12 cellular contexts compared by ENCODE assay signal in genomic region chr19:50500060-50500752, GRCh38. TPM values are rescaled to one million over a fixed set of nuclear protein-coding genes. Genes with fewer than 3 reads are reported as not detected.
DNase-seq lines count a peak whose midpoint lies in the region; ATAC-seq and TF ChIP-seq lines count a peak whose summit lies in the region.
"Had no signal": no experiment of that assay in that cellular context is flagged by ENCODE, and none has a peak within 500 bp of the region (broad histone marks: within the 10 kb centered on the region; RNA-seq: fewer than 3 reads in every experiment).

No MANE protein-coding gene starts in this region.

- no peaks in the 10 kb centered on the region for H3K4me1 Mint-ChIP-seq in activated CD4-positive, alpha-beta memory T cell treated with anti-CD3 and anti-CD28 coated beads for 36 hours (ENCODE audit: low read depth)
- no peaks in the 10 kb centered on the region for H3K4me1 Mint-ChIP-seq in activated CD4-positive, alpha-beta memory T cell treated with anti-CD3 and anti-CD28 coated beads, Interleukin-2, amount 10 ng/mL, durations not matched to agents 7 days and 5 days
- no peaks in the 10 kb centered on the region for H3K4me1 Mint-ChIP-seq in activated B cell treated with CpG ODN at 0.5 μM for 24 hours

- no peak overlapping the region for H3K27ac Mint-ChIP-seq in activated CD4-positive, alpha-beta memory T cell treated with anti-CD3 and anti-CD28 coated beads for 36 hours
- H3K27ac Mint-ChIP-seq in activated CD4-positive, alpha-beta memory T cell treated with anti-CD3 and anti-CD28 coated beads, Interleukin-2, amount 10 ng/mL, durations not matched to agents 7 days and 5 days: no peak overlapping the region
- no peak overlapping the region for H3K27ac Mint-ChIP-seq in activated B cell treated with CpG ODN at 0.5 μM for 24 hours

- DNase-seq in activated CD4-positive, alpha-beta memory T cell treated with anti-CD3 and anti-CD28 coated beads for 36 hours: peak; percentile 23
- DNase-seq in activated CD4-positive, alpha-beta memory T cell treated with anti-CD3 and anti-CD28 coated beads, Interleukin-2, amount 10 ng/mL, durations not matched to agents 7 days and 5 days: no peak
- no peak for DNase-seq in activated B cell treated with CpG ODN at 0.5 μM for 24 hours
- DNase-seq in iPS-NIHi7 (ENCODE audit: extremely low spot score): peak; percentile 52
- DNase-seq in thyroid gland: no peak
- no peak for DNase-seq in HuH-7 (ENCODE audit: low spot score)
- DNase-seq in T-helper 1 cell: no peak
- DNase-seq in activated CD8-positive, alpha-beta memory T cell treated with anti-CD3 and anti-CD28 coated beads, Interleukin-2, amount 50 U/mL, for 4 hours: no peak
- DNase-seq: tibial artery had no signal

- TF ChIP-seq CTCF in activated B cell treated with CpG ODN at 0.5 μM for 24 hours (IDR thresholded peaks at IDR 0.05): no peak
- peak in 4 of 6 experiments; percentile 24 to 45 (median 38) for TF ChIP-seq CTCF in thyroid gland (IDR thresholded peaks at IDR 0.05)

- intact Hi-C loops in activated CD4-positive, alpha-beta memory T cell treated with anti-CD3 and anti-CD28 coated beads for 36 hours (cut with micrococcal nuclease): no loop called here
- intact Hi-C loops in activated B cell treated with CpG ODN at 0.5 μM for 24 hours (cut with micrococcal nuclease) (no loop called here), thyroid gland (cut with DNase I) (no loop called here)

- ATAC-seq in activated B cell treated with CpG ODN at 0.5 μM for 24 hours (ENCODE audit: low read depth): peak; percentile 58

- no peaks in the 10 kb centered on the region for H3K36me3 ChIP-seq in thyroid gland
- H3K36me3 ChIP-seq: SJSA1 had no signal

- no peaks in the 10 kb centered on the region for H3K9me3 Mint-ChIP-seq in activated CD4-positive, alpha-beta memory T cell treated with anti-CD3 and anti-CD28 coated beads for 36 hours
- H3K9me3 Mint-ChIP-seq in activated CD4-positive, alpha-beta memory T cell treated with anti-CD3 and anti-CD28 coated beads, Interleukin-2, amount 10 ng/mL, durations not matched to agents 7 days and 5 days: no peaks in the 10 kb centered on the region
- no peaks in the 10 kb centered on the region for H3K9me3 Mint-ChIP-seq in activated B cell treated with CpG ODN at 0.5 μM for 24 hours

- H3K9me3 ChIP-seq in thyroid gland: no peaks in the 10 kb centered on the region
- H3K9me3 ChIP-seq: SJSA1, tibial artery had no signal

- CTCF ChIA-PET in activated CD4-positive, alpha-beta memory T cell treated with anti-CD3 and anti-CD28 coated beads for 36 hours (lab: Charles Lee): interaction anchor here (1.2 to 1.5 kb wide), 2 partner anchors 14 to 284 kb away, joined by 3 to 4 read pairs; no protein-coding TSS in a partner anchor
- CTCF ChIA-PET in activated CD4-positive, alpha-beta memory T cell treated with anti-CD3 and anti-CD28 coated beads, Interleukin-2, amount 10 ng/mL, durations not matched to agents 7 days and 5 days (lab: Charles Lee): no interaction called here
- CTCF ChIA-PET in activated B cell treated with CpG ODN at 0.5 μM for 24 hours (lab: Charles Lee): interaction anchor here (0.7 kb wide), 1 partner anchor 56 kb away, joined by 3 read pairs; no protein-coding TSS in a partner anchor

- H3K4me3 Mint-ChIP-seq in activated CD4-positive, alpha-beta memory T cell treated with anti-CD3 and anti-CD28 coated beads for 36 hours: no peak overlapping the region
- H3K4me3 Mint-ChIP-seq in activated CD4-positive, alpha-beta memory T cell treated with anti-CD3 and anti-CD28 coated beads, Interleukin-2, amount 10 ng/mL, durations not matched to agents 7 days and 5 days: no peak overlapping the region
- H3K4me3 Mint-ChIP-seq in activated B cell treated with CpG ODN at 0.5 μM for 24 hours: no peak overlapping the region

- 22 to 27% methylated on average over 17 of the region's 27 CpGs for WGBS in thyroid gland, 2 donors

- POLR2A ChIA-PET in activated CD4-positive, alpha-beta memory T cell treated with anti-CD3 and anti-CD28 coated beads for 36 hours (lab: Charles Lee): no interaction called here
- POLR2A ChIA-PET in activated CD4-positive, alpha-beta memory T cell treated with anti-CD3 and anti-CD28 coated beads, Interleukin-2, amount 10 ng/mL, durations not matched to agents 7 days and 5 days (lab: Charles Lee): interaction anchor here (1.0 kb wide), 1 partner anchor 10 kb away, joined by 5 read pairs; the partner anchor contains the start of gene JOSD2
- POLR2A ChIA-PET in activated B cell treated with CpG ODN at 0.5 μM for 24 hours (lab: Charles Lee): interaction anchor here (0.7 kb wide), 1 partner anchor 782 kb away, joined by 4 read pairs; no protein-coding TSS in a partner anchor

- H3K27ac ChIP-seq in thyroid gland: peak overlapping the region; percentile 88 to 97 (median 91)
- H3K27ac ChIP-seq: SJSA1, tibial artery had no signal

- no peaks in the 10 kb centered on the region for H3K27me3 Mint-ChIP-seq in activated CD4-positive, alpha-beta memory T cell treated with anti-CD3 and anti-CD28 coated beads for 36 hours
- no peaks in the 10 kb centered on the region for H3K27me3 Mint-ChIP-seq in activated CD4-positive, alpha-beta memory T cell treated with anti-CD3 and anti-CD28 coated beads, Interleukin-2, amount 10 ng/mL, durations not matched to agents 7 days and 5 days
- H3K27me3 Mint-ChIP-seq in activated B cell treated with CpG ODN at 0.5 μM for 24 hours: no peaks in the 10 kb centered on the region

- H3K4me3 ChIP-seq in thyroid gland (replicated peaks in 1 of 3): peak overlapping the region in 1 of 3 donors; percentile 30
- H3K4me3 ChIP-seq: SJSA1, tibial artery had no signal

- peak in 1 of 2 donors; percentile 51 for TF ChIP-seq POLR2A in thyroid gland (IDR thresholded peaks at IDR 0.05)

- H3K4me1 ChIP-seq in thyroid gland: peaks cover 29 to 30% of the 10 kb centered on the region in 2 donors
- H3K4me1 ChIP-seq: SJSA1, tibial artery had no signal

- H3K27me3 ChIP-seq in thyroid gland: no peaks in the 10 kb centered on the region
- H3K27me3 ChIP-seq: SJSA1 had no signal

- H3K36me3 Mint-ChIP-seq in activated CD4-positive, alpha-beta memory T cell treated with anti-CD3 and anti-CD28 coated beads for 36 hours: peaks cover 1% of the 10 kb centered on the region
- no peaks in the 10 kb centered on the region for H3K36me3 Mint-ChIP-seq in activated CD4-positive, alpha-beta memory T cell treated with anti-CD3 and anti-CD28 coated beads, Interleukin-2, amount 10 ng/mL, durations not matched to agents 7 days and 5 days (ENCODE audit: low read depth)
- H3K36me3 Mint-ChIP-seq in activated B cell treated with CpG ODN at 0.5 μM for 24 hours (ENCODE audit: low read depth): peaks cover 6% of the 10 kb centered on the region

RNA-seq across cellular contexts. Expression of gene JOSD2, which starts 10.8 kb away (rescaled TPM):
- 10 to 100 TPM; 29.5 to 36.2 TPM for total RNA-seq in activated CD4-positive, alpha-beta memory T cell treated with anti-CD3 and anti-CD28 coated beads for 36 hours
- 10 to 100 TPM; 44.7 to 51.4 TPM for total RNA-seq in activated CD4-positive, alpha-beta memory T cell treated with anti-CD3 and anti-CD28 coated beads, Interleukin-2, amount 10 ng/mL, durations not matched to agents 7 days and 5 days
- total RNA-seq in activated B cell treated with CpG ODN at 0.5 μM for 24 hours (21.0 and 23.7 TPM in 2 replicates), thyroid gland (10 to 100 TPM; 23.9 to 49.5 (median 41.3) TPM)

RNA-seq across cellular contexts. Expression of gene ASPDH, which starts 13.5 kb away (rescaled TPM):
- total RNA-seq in activated CD4-positive, alpha-beta memory T cell treated with anti-CD3 and anti-CD28 coated beads for 36 hours: not detected
- not detected for total RNA-seq in activated CD4-positive, alpha-beta memory T cell treated with anti-CD3 and anti-CD28 coated beads, Interleukin-2, amount 10 ng/mL, durations not matched to agents 7 days and 5 days
- not detected in 2 replicates for total RNA-seq in activated B cell treated with CpG ODN at 0.5 μM for 24 hours
- total RNA-seq in thyroid gland: not detected
- total RNA-seq: bronchial epithelial cell, Daoy, SJSA1 had no signal

RNA-seq across cellular contexts. Expression of gene GARIN5A, which starts 23.6 kb away (rescaled TPM):
- under 1 TPM; 0.77 to 0.88 TPM for total RNA-seq in activated CD4-positive, alpha-beta memory T cell treated with anti-CD3 and anti-CD28 coated beads for 36 hours
- under 1 TPM in 1 of 2 experiments, not detected in 1; 0.33 TPM for total RNA-seq in activated CD4-positive, alpha-beta memory T cell treated with anti-CD3 and anti-CD28 coated beads, Interleukin-2, amount 10 ng/mL, durations not matched to agents 7 days and 5 days
- total RNA-seq in activated B cell treated with CpG ODN at 0.5 μM for 24 hours (0.29 and 0.67 TPM in 2 replicates), thyroid gland (1 to 10 TPM; 1.4 to 8.1 (median 5.0) TPM)
- total RNA-seq: SJSA1 had no signal

RNA-seq across cellular contexts. Expression of gene EMC10, which starts 23.9 kb away (rescaled TPM):
- 10 to 100 TPM; 37.5 to 37.6 TPM for total RNA-seq in activated CD4-positive, alpha-beta memory T cell treated with anti-CD3 and anti-CD28 coated beads for 36 hours
- 10 to 100 TPM; 56.3 to 57.2 TPM for total RNA-seq in activated CD4-positive, alpha-beta memory T cell treated with anti-CD3 and anti-CD28 coated beads, Interleukin-2, amount 10 ng/mL, durations not matched to agents 7 days and 5 days
- total RNA-seq in activated B cell treated with CpG ODN at 0.5 μM for 24 hours (70.8 and 72.1 TPM in 2 replicates), thyroid gland (100 to 1,000 TPM; 139 to 250 (median 214) TPM)

Comparison
In these comparisons a context has a peak if more than half of its experiments do, and no peak if none do; other contexts are left out.
1. DNase-seq: peak in activated CD4-positive, alpha-beta memory T cell treated with anti-CD3 and anti-CD28 coated beads for 36 hours (single experiment) and iPS-NIHi7 (single experiment); none in activated CD4-positive, alpha-beta memory T cell treated with anti-CD3 and anti-CD28 coated beads, Interleukin-2, amount 10 ng/mL, durations not matched to agents 7 days and 5 days (single experiment), activated B cell treated with CpG ODN at 0.5 μM for 24 hours (single experiment), thyroid gland (0 of 2), HuH-7 (single experiment), T-helper 1 cell (0 of 5) and activated CD8-positive, alpha-beta memory T cell treated with anti-CD3 and anti-CD28 coated beads, Interleukin-2, amount 50 U/mL, for 4 hours (single experiment).